ENCODE assay signal across 9 cellular contexts in genomic region chr19:4845975-4846374, GRCh38. TPM values are rescaled to one million over a fixed set of nuclear protein-coding genes. Genes with fewer than 3 reads are reported as not detected.
DNase-seq lines count a peak whose midpoint lies in the region; TF ChIP-seq lines count a peak whose summit lies in the region.
"Not testable (repeated sequence)": the region's sequence is repeated elsewhere in the genome, so short reads cannot be mapped to it uniquely, and the experiment has no call there.
"Had no signal": no experiment of that assay in that cellular context is flagged by ENCODE, and none has a peak within 500 bp of the region (broad histone marks: within the 10 kb centered on the region; RNA-seq: fewer than 3 reads in every experiment).

No MANE protein-coding gene starts in this region.

- DNase-seq in AG04450 (ENCODE audit: low read depth, low spot score) (peak; percentile 36), H4 (ENCODE audit: low spot score) (peak; percentile 25), fibroblast of the aortic adventitia (ENCODE audit: low read depth) (peak; percentile 10), kidney glomerular epithelial cell (lab: John Stamatoyannopoulos, UW) (peak; percentile 35), sigmoid colon (peak; percentile 77), uterus (peak in 1 of 2 donors; percentile 48)
- not testable (repeated sequence) for DNase-seq in RWPE1 (ENCODE audit: low spot score); chondrocyte (ENCODE audit: low spot score)

- TF ChIP-seq EP300 in sigmoid colon (IDR thresholded peaks at IDR 0.05) = not testable (repeated sequence)

- H3K9me3 Mint-ChIP-seq in chondrocyte (ENCODE audit: low read depth) = not testable (repeated sequence)

- H3K4me3 ChIP-seq in AG04450 (ENCODE audit: low read depth, low read length); fibroblast of the aortic adventitia (ENCODE audit: low read depth, low read length); sigmoid colon; uterus: not testable (repeated sequence)

- H3K27me3 Mint-ChIP-seq in chondrocyte (ENCODE audit: low read depth) = not testable (repeated sequence)

- not testable (repeated sequence) for TF ChIP-seq CTCF in AG04450 (IDR thresholded peaks at IDR 0.05; ENCODE audit: low read depth, low read length); RWPE1 (conservative IDR thresholded peaks at IDR 0.05; ENCODE audit: low read depth); chondrocyte (IDR thresholded peaks at IDR 0.05); fibroblast of the aortic adventitia (IDR thresholded peaks at IDR 0.05; ENCODE audit: insufficient read depth, low read length); sigmoid colon (IDR thresholded peaks at IDR 0.05); uterus (IDR thresholded peaks at IDR 0.05)

- WGBS in sigmoid colon, 2 donors = 69 to 75% methylated on average over 9 of the region's 9 CpGs

- peak overlapping the region; percentile 63 for H3K27ac Mint-ChIP-seq in chondrocyte (ENCODE audit: unreplicated experiment)

- not testable (repeated sequence) for H3K27me3 ChIP-seq in AG04450 (ENCODE audit: control insufficient read depth, insufficient read depth, low read length); sigmoid colon; uterus

- peaks cover 0 to 61% (median 21%) of the 10 kb centered on the region in 4 donors for H3K36me3 ChIP-seq in sigmoid colon
- H3K36me3 ChIP-seq in uterus = not testable (repeated sequence)

- not testable (repeated sequence) for H3K4me3 Mint-ChIP-seq in chondrocyte (ENCODE audit: unreplicated experiment)

- H3K4me1 ChIP-seq in sigmoid colon, uterus: not testable (repeated sequence)

- H3K9me3 ChIP-seq in AG04450 (ENCODE audit: control insufficient read depth, insufficient read depth, low read length); sigmoid colon; uterus: not testable (repeated sequence)

- H3K27ac ChIP-seq in AG04450 (ENCODE audit: low read depth, low read length) = not testable (repeated sequence)
- peak overlapping the region; percentile 15; the same call in 1 of the 2 replicates for H3K27ac ChIP-seq in RWPE1
- peak overlapping the region; percentile 49 to 60 (median 56) for H3K27ac ChIP-seq in sigmoid colon
- H3K27ac ChIP-seq in uterus = peak overlapping the region; percentile 33 to 46

- intact Hi-C loops in sigmoid colon (cut with DNase I); uterus (cut with DNase I; ENCODE audit: low total_unique reads): not testable (repeated sequence)

- CTCF ChIA-PET in AG04450 (lab: Charles Lee) = interaction anchor here (0.6 to 4.9 kb wide), 5 partner anchors 35 to 65 kb away, joined by 3 to 35 read pairs (median 3); partner anchors contain the start of gene FEM1A
- CTCF ChIA-PET in RWPE1 (lab: Yijun Ruan, JAX) = interaction anchor here (0.6 to 1.3 kb wide), 2 partner anchors 9 to 37 kb away, joined by 4 to 5 read pairs; no protein-coding TSS in a partner anchor

- peaks cover 19% of the 10 kb centered on the region for H3K4me1 Mint-ChIP-seq in chondrocyte (ENCODE audit: low read depth)

- not testable (repeated sequence) for TF ChIP-seq POLR2A in sigmoid colon (IDR thresholded peaks at IDR 0.05); uterus (IDR thresholded peaks at IDR 0.05)

- POLR2A ChIA-PET in AG04450 (lab: Yijun Ruan, JAX) = interaction anchor here (0.6 to 1.6 kb wide), 10 partner anchors 21 to 113 kb away, joined by 3 to 12 read pairs (median 5); partner anchors contain the start of gene PLIN3
- POLR2A ChIA-PET in RWPE1 (lab: Yijun Ruan, JAX; ENCODE audit: low non-redundant PET) = interaction anchor here (0.6 to 0.7 kb wide), 2 partner anchors 10 to 21 kb away, joined by 4 to 8 read pairs; partner anchors contain the start of gene PLIN3

- peaks cover 24% of the 10 kb centered on the region for H3K36me3 Mint-ChIP-seq in chondrocyte (ENCODE audit: low read depth)

RNA-seq across cellular contexts. Expression of gene TICAM1, which starts 14.5 kb away (rescaled TPM):
- polyA plus RNA-seq in AG04450 (2011; rRNA removed) (1.0 and 2.9 TPM in 2 replicates), sigmoid colon (10 to 100 TPM; 17.4 to 49.0 (median 20.8) TPM)
- polyA minus RNA-seq in AG04450 (2011; rRNA and poly(A)+ RNA removed) = 0.96 and 1.2 TPM in 2 replicates
- total RNA-seq in H4 (2014; rRNA removed; shearing (Covaris generic)) = 0.49 and 0.64 TPM in 2 replicates
- total RNA-seq in chondrocyte (6.8 to 13.2 TPM (median 12.3 TPM) in 3 replicates), fibroblast of the aortic adventitia (ENCODE audit: low replicate concordance) (0.65 and 3.2 TPM in 2 replicates), sigmoid colon (1 to 10 TPM; 3.9 to 5.3 (median 4.6) TPM), uterus (10 to 100 TPM in 1 of 4 donors, 1 to 10 TPM in 2, under 1 TPM in 1; under 0.01 to 13.0 (median 2.3) TPM)

RNA-seq across cellular contexts. Expression of gene PLIN3, which starts 21.5 kb away (rescaled TPM):
- polyA plus RNA-seq in AG04450 (2011; rRNA removed) = 103 and 125 TPM in 2 replicates
- 82.2 and 114 TPM in 2 replicates for polyA minus RNA-seq in AG04450 (2011; rRNA and poly(A)+ RNA removed)
- 86.6 and 92.1 TPM in 2 replicates for total RNA-seq in H4 (2014; rRNA removed; shearing (Covaris generic))
- total RNA-seq in chondrocyte = 91.8 to 93.2 TPM (median 93.0 TPM) in 3 replicates
- 88.1 and 227 TPM in 2 replicates for total RNA-seq in fibroblast of the aortic adventitia (ENCODE audit: low replicate concordance)
- 10 to 100 TPM; 20.3 to 34.2 (median 26.7) TPM for total RNA-seq in sigmoid colon
- 100 to 1,000 TPM; 111 to 191 (median 112) TPM for polyA plus RNA-seq in sigmoid colon
- 10 to 100 TPM; 18.7 to 60.8 (median 27.9) TPM for total RNA-seq in uterus

RNA-seq across cellular contexts. Expression of gene FEM1A, which starts 54.4 kb away (rescaled TPM):
- polyA plus RNA-seq in AG04450 (2011; rRNA removed) = 3.0 and 4.0 TPM in 2 replicates
- 6.0 and 7.1 TPM in 2 replicates for polyA minus RNA-seq in AG04450 (2011; rRNA and poly(A)+ RNA removed)
- total RNA-seq in H4 (2014; rRNA removed; shearing (Covaris generic)) = 6.0 and 6.1 TPM in 2 replicates
- 11.1 to 12.3 TPM (median 11.4 TPM) in 3 replicates for total RNA-seq in chondrocyte
- 5.8 and 8.8 TPM in 2 replicates for total RNA-seq in fibroblast of the aortic adventitia (ENCODE audit: low replicate concordance)
- 10 to 100 TPM; 10.2 to 12.9 (median 11.8) TPM for total RNA-seq in sigmoid colon
- 1 to 10 TPM; 3.0 to 6.9 (median 5.3) TPM for polyA plus RNA-seq in sigmoid colon
- total RNA-seq in uterus = 10 to 100 TPM in 3 of 4 donors, 1 to 10 TPM in 1; 9.4 to 12.4 (median 10.6) TPM

RNA-seq across cellular contexts. Expression of gene ARRDC5, which starts 56.7 kb away (rescaled TPM):
- not detected in 2 replicates for polyA plus RNA-seq in AG04450 (2011; rRNA removed)
- polyA minus RNA-seq in AG04450 (2011; rRNA and poly(A)+ RNA removed) = not detected in 2 replicates
- not detected in 2 replicates for total RNA-seq in H4 (2014; rRNA removed; shearing (Covaris generic))
- total RNA-seq in chondrocyte = 0.41 TPM in 1 of 3 replicates, not detected in the others
- total RNA-seq in fibroblast of the aortic adventitia (ENCODE audit: low replicate concordance) = not detected in 2 replicates
- total RNA-seq in sigmoid colon = 1 to 10 TPM in 1 of 4 donors, under 1 TPM in 1, not detected in 2; 0.27 to 1.1 TPM
- 1 to 10 TPM in 1 of 3 donors, under 1 TPM in 1, not detected in 1; 0.60 to 1.1 TPM for polyA plus RNA-seq in sigmoid colon
- total RNA-seq in uterus = under 1 TPM in 2 of 4 donors, not detected in 2; 0.26 to 0.70 TPM
- total RNA-seq: HT1080 had no signal
